In the genomic region with DNA sequence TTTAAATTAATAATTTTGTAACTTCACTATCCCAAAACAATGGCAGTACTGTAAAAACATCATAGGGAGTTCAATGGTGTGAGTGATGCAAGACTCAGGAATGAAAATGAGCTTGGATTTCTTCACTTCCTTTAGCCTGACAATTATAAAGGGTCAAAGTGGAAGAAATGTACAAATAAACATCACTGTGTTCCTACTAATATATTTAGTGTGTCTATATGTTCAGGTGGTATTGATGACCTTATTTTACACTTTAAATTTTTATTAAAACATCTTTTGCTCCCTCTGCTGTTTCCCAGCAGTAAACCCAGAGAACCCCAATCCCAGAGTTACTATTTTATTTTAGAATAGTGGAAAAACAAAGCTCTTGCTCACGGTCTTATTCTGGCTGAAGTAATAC, we compare ENCODE assay signal across 11 cellular contexts. TPM values are rescaled to one million over a fixed set of nuclear protein-coding genes. Genes with fewer than 3 reads are reported as not detected.
DNase-seq lines count a peak whose midpoint lies in the region; ATAC-seq and TF ChIP-seq lines count a peak whose summit lies in the region.
"Had no signal": no experiment of that assay in that cellular context is flagged by ENCODE, and none has a peak within 500 bp of the region (broad histone marks: within the 10 kb centered on the region; RNA-seq: fewer than 3 reads in every experiment).

No MANE protein-coding gene starts in this region.

- peaks cover 9% of the 10 kb centered on the region for H3K36me3 ChIP-seq in endodermal cell (ENCODE audit: control insufficient read depth, insufficient read depth, low read length)

- peak; percentile 46 for TF ChIP-seq CTCF in AG04450 (IDR thresholded peaks at IDR 0.05; ENCODE audit: low read depth, low read length)
- peak; percentile 27 for TF ChIP-seq CTCF in LNCaP clone FGC (IDR thresholded peaks at IDR 0.05; ENCODE audit: control insufficient read depth, extremely low read depth, insufficient read depth)
- no peak for TF ChIP-seq CTCF in endodermal cell (conservative IDR thresholded peaks at IDR 0.05)
- no peak for TF ChIP-seq CTCF in nephron progenitor cell (IDR thresholded peaks at IDR 0.05)

- no peak overlapping the region for H3K9ac ChIP-seq in endodermal cell (ENCODE audit: extremely low read depth, low read length, poor library complexity, severe bottlenecking)

- DNase-seq in AG04450 (ENCODE audit: low read depth, low spot score): no peak
- no peak for DNase-seq in LNCaP clone FGC (ENCODE audit: low read depth)
- no peak for DNase-seq in endodermal cell
- no peak for DNase-seq in nephron progenitor cell
- DNase-seq in cerebellum (ENCODE audit: low spot score): no peak
- no peak for DNase-seq in mesenteric fat pad (ENCODE audit: low spot score)
- DNase-seq: cortex of kidney had no signal

- peaks cover 8% of the 10 kb centered on the region for H3K4me1 ChIP-seq in endodermal cell (ENCODE audit: control insufficient read depth, insufficient read depth, low read length)

- H3K4me1 Mint-ChIP-seq in endodermal cell: peaks cover 28% of the 10 kb centered on the region
- peaks cover 42% of the 10 kb centered on the region for H3K4me1 Mint-ChIP-seq in nephron progenitor cell

- ATAC-seq in HG03196 (IDR thresholded peaks at IDR 0.05; ENCODE audit: unreplicated experiment) (no peak), GM19455 (IDR thresholded peaks at IDR 0.05; ENCODE audit: unreplicated experiment) (no peak)

- H3K27me3 Mint-ChIP-seq in endodermal cell (ENCODE audit: insufficient read depth) (peaks cover 28% of the 10 kb centered on the region), nephron progenitor cell (ENCODE audit: low read depth, poor library complexity) (peaks cover 49% of the 10 kb centered on the region)

- no peaks in the 10 kb centered on the region; the same call in 1 of the 2 replicates for H3K9me3 ChIP-seq in AG04450 (ENCODE audit: control insufficient read depth, insufficient read depth, low read length)
- no peaks in the 10 kb centered on the region for H3K9me3 ChIP-seq in endodermal cell (ENCODE audit: control insufficient read depth, low read length)

- CTCF ChIA-PET in AG04450 (lab: Charles Lee): interaction anchor here (0.6 to 4.5 kb wide), 44 partner anchors 7 to 243 kb away, joined by 3 to 105 read pairs (median 5); partner anchors contain the start of gene SRFBP1

- H3K36me3 Mint-ChIP-seq in endodermal cell (ENCODE audit: low read depth): peaks cover 12% of the 10 kb centered on the region
- peaks cover 15% of the 10 kb centered on the region for H3K36me3 Mint-ChIP-seq in nephron progenitor cell (ENCODE audit: low read depth)
- H3K36me3 Mint-ChIP-seq: CD4-positive, alpha-beta memory T cell had no signal

- H3K27ac ChIP-seq in AG04450 (ENCODE audit: low read depth, low read length) (peak overlapping the region; percentile 24), endodermal cell (ENCODE audit: low read depth, low read length) (no peak overlapping the region)

- H3K4me3 ChIP-seq in AG04450 (ENCODE audit: low read depth, low read length) (peak overlapping the region; percentile 92), LNCaP clone FGC (ENCODE audit: low read depth, low read length) (no peak overlapping the region), endodermal cell (ENCODE audit: low read length) (peak overlapping the region; percentile 83)

- H3K9me3 Mint-ChIP-seq in endodermal cell (no peaks in the 10 kb centered on the region), nephron progenitor cell (no peaks in the 10 kb centered on the region)

- H3K27me3 ChIP-seq in AG04450 (ENCODE audit: control insufficient read depth, insufficient read depth, low read length) (no peaks in the 10 kb centered on the region), endodermal cell (ENCODE audit: control insufficient read depth, insufficient read depth, low read length, poor library complexity, severe bottlenecking) (peaks cover 31% of the 10 kb centered on the region)

- peak overlapping the region; percentile 81 for H3K4me3 Mint-ChIP-seq in endodermal cell
- peak overlapping the region; percentile 93 for H3K4me3 Mint-ChIP-seq in nephron progenitor cell

- POLR2A ChIA-PET in AG04450 (lab: Yijun Ruan, JAX): interaction anchor here (0.5 to 3.2 kb wide), 6 partner anchors 8 to 1820 kb away, joined by 3 to 52 read pairs (median 3); no protein-coding TSS in a partner anchor

- H3K27ac Mint-ChIP-seq in endodermal cell (no peak overlapping the region), nephron progenitor cell (no peak overlapping the region)
- H3K27ac Mint-ChIP-seq: CD4-positive, alpha-beta memory T cell had no signal

- 88 to 90% methylated on average over 1 of the region's 1 CpG for WGBS in endodermal cell (ENCODE audit: insufficient coverage in 1 of 2, insufficient read length in 1 of 2), 2 experiments

RNA-seq across cellular contexts. Expression of gene LOX, which starts 2.0 kb away (rescaled TPM):
- polyA plus RNA-seq in AG04450 (2011; rRNA removed): 228 and 239 TPM in 2 replicates
- 334 and 357 TPM in 2 replicates for polyA minus RNA-seq in AG04450 (2011; rRNA and poly(A)+ RNA removed)
- total RNA-seq in endodermal cell (10 to 100 TPM; 16.4 to 16.5 TPM), cerebellum (3.3 TPM), mesenteric fat pad (46.3 TPM)
- polyA plus RNA-seq in endodermal cell (2013, experiment 1 of 2): 6.7 TPM
- polyA plus RNA-seq in endodermal cell (2013, experiment 2 of 2): 6.3 TPM
- total RNA-seq: CD4-positive, alpha-beta memory T cell; T-helper 1 cell treated with Interleukin-12 subunit alpha and Interleukin-12 subunit beta and Interleukin-4 antibody, amounts not matched to agents 30 ng/mL and 1 ng/mL, for 36 hours had no signal

RNA-seq across cellular contexts. Expression of gene ZNF474, which starts 53.3 kb away (rescaled TPM):
- 0.37 TPM in 2 replicates for polyA plus RNA-seq in AG04450 (2011; rRNA removed)
- polyA minus RNA-seq in AG04450 (2011; rRNA and poly(A)+ RNA removed): 0.55 and 0.56 TPM in 2 replicates
- total RNA-seq in endodermal cell (under 1 TPM in 1 of 2 donors, not detected in 1; 0.31 TPM), cerebellum (2.4 TPM), mesenteric fat pad (0.26 TPM)
- 0.18 TPM for polyA plus RNA-seq in endodermal cell (2013, experiment 1 of 2)
- 0.41 TPM for polyA plus RNA-seq in endodermal cell (2013, experiment 2 of 2)

Comparison
In these comparisons a context has a peak if more than half of its experiments do, and no peak if none do; other contexts are left out.
1. CTCF ChIP-seq: peak in AG04450 (single experiment) and LNCaP clone FGC (single experiment); none in endodermal cell (single experiment) and nephron progenitor cell (single experiment).